In genomic region chr15:20310603-20311002, GRCh38 we compare ENCODE assay signal across 2 cellular contexts.
A peak's percentile ranks its signal among the peaks of the same experiment; 100 is the strongest.
TF ChIP-seq lines count a peak whose summit lies in the region.

No MANE protein-coding gene starts in this region.

TF ChIP-seq in HepG2, 621 proteins besides CTCF, POLR2A, EP300 and RAD21 (continued from another document):
- TF ChIP-seq ATF7 (IDR thresholded peaks at IDR 0.05) (peak; percentile 62), ATF7 (CRISPR knock-in tag; IDR thresholded peaks at IDR 0.05) (no peak)

TF ChIP-seq in K562, 482 proteins besides CTCF, POLR2A, EP300 and RAD21 (continued from another document):
- TF ChIP-seq ID3 (CRISPR knock-in tag; IDR thresholded peaks at IDR 0.05) (no peak), ID3 (tag; IDR thresholded peaks at IDR 0.05) (no peak), KLF16 (IDR thresholded peaks at IDR 0.05) (no peak), POLR3A (IDR thresholded peaks at IDR 0.05; ENCODE audit: borderline replicate concordance, extremely low read depth, insufficient read depth, insufficient read length) (no peak), EHMT2 (IDR thresholded peaks at IDR 0.05) (no peak; the same call in 1 of the 2 replicates), ZNF609 (CRISPR knock-in tag; IDR thresholded peaks at IDR 0.05; ENCODE audit: borderline replicate concordance) (no peak), NKRF (IDR thresholded peaks at IDR 0.05; ENCODE audit: borderline replicate concordance) (no peak), HMGN3 (IDR thresholded peaks at IDR 0.05; ENCODE audit: borderline replicate concordance, extremely low read depth, insufficient read length, low read depth, low read length) (no peak), HLTF (IDR thresholded peaks at IDR 0.05) (0 out of 2 replicates have a peak, but pooled peaks have one; percentile 35), ZNF3 (CRISPR knock-in tag; IDR thresholded peaks at IDR 0.05) (no peak), ZBTB1 (CRISPR knock-in tag; IDR thresholded peaks at IDR 0.05; ENCODE audit: borderline replicate concordance, low read depth) (no peak), TRIM24 (IDR thresholded peaks at IDR 0.05) (peak; percentile 17 to 47; a peak in 1 of 4 replicates), ZFP91 (CRISPR knock-in tag; IDR thresholded peaks at IDR 0.05) (no peak), ZNF507 (tag; conservative IDR thresholded peaks at IDR 0.05) (no peak), CEBPG (CRISPR knock-in tag; IDR thresholded peaks at IDR 0.05) (no peak), CEBPG (tag; conservative IDR thresholded peaks at IDR 0.05 in 1 of 2, IDR thresholded peaks at IDR 0.05 in 1 of 2) (peak; percentile 20 to 69; a peak in 3 of 4 replicates), CEBPB (tag; IDR thresholded peaks at IDR 0.05) (peak; percentile 43; the same call in 1 of the 2 replicates), BRF1 (IDR thresholded peaks at IDR 0.05; ENCODE audit: borderline replicate concordance, extremely low read depth, insufficient read length) (no peak), NBN (IDR thresholded peaks at IDR 0.05; ENCODE audit: low read depth) (no peak), SUPT5H (IDR thresholded peaks at IDR 0.05) (no peak), SIN3B (IDR thresholded peaks at IDR 0.05; ENCODE audit: low read depth) (no peak), ZNF24 (IDR thresholded peaks at IDR 0.05) (no peak), GTF2A2 (tag; IDR thresholded peaks at IDR 0.05) (no peak), MAX (CRISPR knock-in tag; IDR thresholded peaks at IDR 0.05) (no peak), HBP1 (CRISPR knock-in tag; IDR thresholded peaks at IDR 0.05) (no peak), E2F5 (CRISPR knock-in tag; IDR thresholded peaks at IDR 0.05) (no peak), CREM (IDR thresholded peaks at IDR 0.05; ENCODE audit: low read depth) (no peak), MITF (IDR thresholded peaks at IDR 0.05) (no peak), XRCC4 (IDR thresholded peaks at IDR 0.05; ENCODE audit: extremely low read depth, insufficient read depth, insufficient read length) (no peak), GATAD2B (IDR thresholded peaks at IDR 0.05; ENCODE audit: borderline replicate concordance) (no peak)
